9 cellular contexts compared by ENCODE assay signal in the genomic region with DNA sequence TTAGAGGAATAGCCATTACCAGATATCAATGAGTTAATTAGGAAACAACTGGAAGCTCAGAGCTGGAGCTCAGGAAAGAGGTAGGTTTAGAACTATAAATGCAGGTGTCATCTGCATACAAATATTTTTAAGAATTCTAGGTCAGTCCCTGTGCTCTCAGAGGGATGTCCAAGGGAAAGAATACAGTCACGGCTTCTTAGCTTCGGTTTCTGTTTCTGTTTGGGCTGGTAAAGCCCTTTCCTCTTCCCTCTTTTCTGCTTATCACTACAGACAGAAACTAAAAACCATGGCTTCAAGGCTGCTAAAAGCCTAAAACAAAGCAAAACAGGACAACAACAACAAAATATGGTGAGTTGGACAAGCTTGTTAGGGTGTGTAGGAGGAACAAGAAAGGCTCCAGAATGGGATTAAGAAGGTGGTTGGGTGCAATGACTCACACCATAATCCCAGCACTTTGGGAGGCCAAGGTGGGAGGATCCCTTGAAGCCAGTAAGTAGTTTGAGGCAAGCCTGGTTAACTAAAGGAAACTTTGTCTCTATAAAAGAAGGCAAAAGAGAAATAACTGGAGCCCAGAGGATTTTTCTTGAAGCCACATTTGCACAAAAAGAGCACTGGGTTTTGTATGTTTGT.
DNase-seq lines count a peak whose midpoint lies in the region; ATAC-seq and TF ChIP-seq lines count a peak whose summit lies in the region.
"Had no signal": no experiment of that assay in that cellular context is flagged by ENCODE, and none has a peak within 500 bp of the region (broad histone marks: within the 10 kb centered on the region; RNA-seq: fewer than 3 reads in every experiment).

No MANE protein-coding gene starts in this region.

- no peak overlapping the region for H3K4ac ChIP-seq in mesenchymal stem cell (ENCODE audit: low read depth in 1 of 2, low read length in 2 of 2)

- H3K4me1 ChIP-seq in right atrium auricular region (peaks cover 0 to 4% of the 10 kb centered on the region in 2 donors), upper lobe of left lung (peaks cover 2 to 17% (median 10%) of the 10 kb centered on the region in 4 donors), mesenchymal stem cell (ENCODE audit: control insufficient read depth, insufficient read depth, low read depth, low read length) (no peaks in the 10 kb centered on the region)

- ATAC-seq in left ventricle myocardium superior, result peak; percentile 26
- peak; percentile 79 for ATAC-seq in HG02970 (IDR thresholded peaks at IDR 0.05; ENCODE audit: low FRiP score, unreplicated experiment)
- ATAC-seq in upper lobe of left lung (ENCODE audit: low FRiP score in 2 of 2), result no peak

- H2BK5ac ChIP-seq in mesenchymal stem cell (ENCODE audit: low read depth, low read length, poor library complexity, severe bottlenecking), result no peak overlapping the region

- no peaks in the 10 kb centered on the region for H3K9me3 ChIP-seq in right atrium auricular region
- H3K9me3 ChIP-seq in upper lobe of left lung, result no peaks in the 10 kb centered on the region
- H3K9me3 ChIP-seq in mesenchymal stem cell (ENCODE audit: control insufficient read depth, low read length), result no peaks in the 10 kb centered on the region

- no peak for TF ChIP-seq EP300 in upper lobe of left lung (IDR thresholded peaks at IDR 0.05)

- no peak overlapping the region for H3K4me2 ChIP-seq in mesenchymal stem cell (ENCODE audit: low read length, poor library complexity, severe bottlenecking)

- no peak overlapping the region for H3K18ac ChIP-seq in mesenchymal stem cell (ENCODE audit: low read depth in 1 of 2, low read length in 2 of 2)

- TF ChIP-seq CTCF in right atrium auricular region (IDR thresholded peaks at IDR 0.05) (no peak), upper lobe of left lung (IDR thresholded peaks at IDR 0.05) (no peak)

- TF ChIP-seq POLR2A in upper lobe of left lung (IDR thresholded peaks at IDR 0.05), result no peak

- H3K4me3 ChIP-seq in right atrium auricular region (no peak overlapping the region), upper lobe of left lung (no peak overlapping the region), mesenchymal stem cell (ENCODE audit: insufficient read depth in 1 of 2, low read depth in 1 of 2, low read length in 2 of 2) (no peak overlapping the region)

- no peak overlapping the region for H2AFZ ChIP-seq in mesenchymal stem cell (ENCODE audit: low read depth, low read length)

- no peak overlapping the region for H3K14ac ChIP-seq in mesenchymal stem cell (ENCODE audit: low read length in 2 of 2)

- H4K8ac ChIP-seq in mesenchymal stem cell (ENCODE audit: low read length), result no peak overlapping the region

- H4K91ac ChIP-seq in mesenchymal stem cell (ENCODE audit: low read length), result no peak overlapping the region

- H2BK120ac ChIP-seq in mesenchymal stem cell (ENCODE audit: low read depth, low read length), result no peak overlapping the region

- H3K9ac ChIP-seq in mesenchymal stem cell (ENCODE audit: low read length), result no peak overlapping the region

- peaks cover 1% of the 10 kb centered on the region for H3K79me1 ChIP-seq in mesenchymal stem cell (replicated peaks; ENCODE audit: low read length, poor library complexity, severe bottlenecking)

- H2BK12ac ChIP-seq in mesenchymal stem cell (ENCODE audit: low read length in 2 of 2), result no peak overlapping the region

- 39 to 48% methylated on average over 2 of the region's 2 CpGs for WGBS in upper lobe of left lung, 2 donors
- 100% methylated on average over 2 of the region's 2 CpGs for WGBS in mesenchymal stem cell

- no peak overlapping the region for H2AK5ac ChIP-seq in mesenchymal stem cell (ENCODE audit: low read length, severe bottlenecking)

- H3K36me3 ChIP-seq in right atrium auricular region (no peaks in the 10 kb centered on the region), upper lobe of left lung (no peaks in the 10 kb centered on the region), mesenchymal stem cell (ENCODE audit: control insufficient read depth in 1 of 2, insufficient read depth in 2 of 2, low read depth in 1 of 2, low read length in 2 of 2) (no peaks in the 10 kb centered on the region)

- no peak overlapping the region for H3K23ac ChIP-seq in mesenchymal stem cell (ENCODE audit: low read length in 2 of 2)

- no peaks in the 10 kb centered on the region for H3K27me3 ChIP-seq in right atrium auricular region
- no peaks in the 10 kb centered on the region for H3K27me3 ChIP-seq in upper lobe of left lung
- no peaks in the 10 kb centered on the region for H3K27me3 ChIP-seq in mesenchymal stem cell (ENCODE audit: control insufficient read depth in 1 of 2, insufficient read depth in 1 of 2, low read length in 2 of 2)

- H3K27ac ChIP-seq in right atrium auricular region (no peak overlapping the region), upper lobe of left lung (peak overlapping the region in 3 of 4 donors; percentile 12 to 55 (median 24)), mesenchymal stem cell (ENCODE audit: low read length, poor library complexity, severe bottlenecking) (no peak overlapping the region)

- DNase-seq in left ventricle myocardium superior (no peak), right atrium auricular region (ENCODE audit: low spot score) (no peak), OCI-M1 (lab: John Stamatoyannopoulos, UW) (peak; percentile 82), upper lobe of left lung (no peak), GF-D8 (lab: John Stamatoyannopoulos, UW) (no peak), mesenchymal stem cell (no peak)
- no peak for DNase-seq in activated naive CD4-positive, alpha-beta T cell treated with anti-CD3 and anti-CD28 coated beads, Interleukin-2, amount 50 U/mL, for 16 hours
- DNase-seq: NCI-H1105 had no signal

- intact Hi-C loops in left ventricle myocardium superior (cut with micrococcal nuclease), result no loop called here

- H2BK15ac ChIP-seq in mesenchymal stem cell (ENCODE audit: low read depth, poor library complexity, severe bottlenecking), result no peak overlapping the region

Comparison
In these comparisons a context has a peak if more than half of its experiments do, and no peak if none do; other contexts are left out.
1. ATAC-seq: peak in left ventricle myocardium superior (single experiment) and HG02970 (single experiment); none in upper lobe of left lung (0 of 2).
2. H3K27ac ChIP-seq: peak in upper lobe of left lung (3 of 4); none in right atrium auricular region (0 of 2) and mesenchymal stem cell (single experiment).